In genomic region chr15:69265347-69265955, GRCh38 we compare ENCODE assay signal across 8 cellular contexts. TPM values are rescaled to one million over a fixed set of nuclear protein-coding genes. Genes with fewer than 3 reads are reported as not detected.
DNase-seq lines count a peak whose midpoint lies in the region; ATAC-seq and TF ChIP-seq lines count a peak whose summit lies in the region.

No MANE protein-coding gene starts in this region.

- TF ChIP-seq POLR2A in thyroid gland (IDR thresholded peaks at IDR 0.05): no peak

- H3K4me1 ChIP-seq in heart right ventricle (peaks cover 0 to 11% (median 0%) of the 10 kb centered on the region in 9 donors), thyroid gland (no peaks in the 10 kb centered on the region)

- 38 to 42% methylated on average over 5 of the region's 5 CpGs for WGBS in heart right ventricle, 2 donors
- 42 to 46% methylated on average over 5 of the region's 5 CpGs for WGBS in thyroid gland, 2 donors

- H3K36me3 ChIP-seq in heart right ventricle (peaks cover 0 to 46% (median 0%) of the 10 kb centered on the region in 9 donors), thyroid gland (no peaks in the 10 kb centered on the region)

- no peak overlapping the region for H3K4me3 ChIP-seq in heart right ventricle
- no peak overlapping the region for H3K4me3 ChIP-seq in fibroblast of pulmonary artery (replicated peaks; ENCODE audit: low read depth, low read length)
- H3K4me3 ChIP-seq in thyroid gland (replicated peaks in 1 of 3): no peak overlapping the region

- H3K27ac ChIP-seq in heart right ventricle (no peak overlapping the region), thyroid gland (no peak overlapping the region)

- TF ChIP-seq CTCF in heart right ventricle (IDR thresholded peaks at IDR 0.05) (peak; percentile 45 to 76 (median 67)), fibroblast of pulmonary artery (IDR thresholded peaks at IDR 0.05; ENCODE audit: low read length, missing control alignments) (peak; percentile 56), thyroid gland (IDR thresholded peaks at IDR 0.05) (peak; percentile 24 to 66 (median 49))

- DNase-seq in heart right ventricle (no peak), left cardiac atrium (no peak), OCI-M1 (lab: John Stamatoyannopoulos, UW) (peak; percentile 67), fibroblast of pulmonary artery (ENCODE audit: low read depth) (peak; percentile 55), thyroid gland (no peak), NCI-H2196 treated with DMSO at 0.1 percent for 48 hours (lab: John Stamatoyannopoulos, UW; ENCODE audit: unreplicated experiment) (no peak)

- ATAC-seq in heart right ventricle (no peak), left cardiac atrium (no peak), HG02981 (IDR thresholded peaks at IDR 0.05; ENCODE audit: unreplicated experiment) (no peak), GM21786 (IDR thresholded peaks at IDR 0.05; ENCODE audit: unreplicated experiment) (no peak)

- no peaks in the 10 kb centered on the region for H3K27me3 ChIP-seq in heart right ventricle
- no peaks in the 10 kb centered on the region for H3K27me3 ChIP-seq in thyroid gland

- H3K9me3 ChIP-seq in heart right ventricle (no peaks in the 10 kb centered on the region), thyroid gland (no peaks in the 10 kb centered on the region)

- intact Hi-C loops in heart right ventricle (cut with DNase I): loop anchor here in 9 of 10 donors (1.0 to 10.0 kb wide), 9 partner anchors 101 to 211 kb away; partner anchors contain the start of gene GLCE (in 5 of the 9)
- intact Hi-C loops in left cardiac atrium (cut with DNase I): loop anchor here (2.0 to 10.0 kb wide), 4 partner anchors 105 to 211 kb away; partner anchors contain the start of gene GLCE (in 1 of the 2)
- intact Hi-C loops in thyroid gland (cut with DNase I): loop anchor here (5.0 kb wide), 1 partner anchor 208 kb away; no protein-coding TSS in a partner anchor

RNA-seq across cellular contexts. Expression of gene PAQR5, which starts 33.3 kb away (rescaled TPM):
- under 1 TPM; 0.32 to 0.97 (median 0.60) TPM for total RNA-seq in heart right ventricle
- 1 to 10 TPM in 1 of 2 donors, under 1 TPM in 1; 0.52 to 1.0 TPM for polyA plus RNA-seq in heart right ventricle
- 1 to 10 TPM in 1 of 2 donors, under 1 TPM in 1; 0.62 to 1.2 TPM for total RNA-seq in left cardiac atrium
- 1 to 10 TPM in 1 of 4 donors, under 1 TPM in 3; 0.24 to 1.5 (median 0.65) TPM for total RNA-seq in thyroid gland

Comparison
In these comparisons a context has a peak if more than half of its experiments do, and no peak if none do; other contexts are left out.
1. DNase-seq: peak in OCI-M1 (single experiment) and fibroblast of pulmonary artery (single experiment); none in heart right ventricle (0 of 2), left cardiac atrium (single experiment), thyroid gland (0 of 2) and NCI-H2196 treated with DMSO at 0.1 percent for 48 hours (single experiment).
2. Peak in every context shown above with its lines, with median percentiles within 50 percentile points of each other: CTCF ChIP-seq.